ENCODE assay signal across 17 cellular contexts in the genomic region with DNA sequence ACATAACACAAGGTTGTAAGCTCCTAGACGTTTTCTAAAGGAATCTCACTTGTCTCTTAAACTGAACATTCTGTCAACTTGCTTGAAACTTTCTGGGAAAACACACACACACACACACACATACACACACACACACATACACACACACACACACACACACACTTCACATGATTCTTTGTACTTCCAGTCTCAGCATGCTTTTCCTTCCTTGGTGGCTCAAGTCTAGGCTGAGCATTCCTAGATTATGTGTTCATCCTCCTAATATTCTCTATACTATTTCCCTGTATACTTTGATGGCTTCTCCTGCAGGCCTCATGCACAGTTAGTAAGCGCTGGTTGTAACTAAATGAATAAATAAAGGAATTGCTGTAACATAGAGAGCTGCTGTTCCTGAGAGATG.
A peak's percentile ranks its signal among the peaks of the same experiment; 100 is the strongest.
DNase-seq lines count a peak whose midpoint lies in the region; ATAC-seq, FAIRE-seq and TF ChIP-seq lines count a peak whose summit lies in the region.
"Had no signal": no experiment of that assay in that cellular context is flagged by ENCODE, and none has a peak within 500 bp of the region (broad histone marks: within the 10 kb centered on the region; RNA-seq: fewer than 3 reads in every experiment).

No MANE protein-coding gene starts in this region.

- WGBS in SK-N-SH (ENCODE audit: low lambda C conversion rate), result 85% methylated on average over 2 of the region's 2 CpGs
- 0% methylated on average over 2 of the region's 2 CpGs for WGBS in HepG2 (ENCODE audit: low lambda C conversion rate)

- H3K4me1 Mint-ChIP-seq in osteocyte (ENCODE audit: unreplicated experiment), result peaks cover 8% of the 10 kb centered on the region

- no peak for DNase-seq in SK-N-SH
- peak; percentile 3 for DNase-seq in NCI-H226
- peak; percentile 80 for DNase-seq in epithelial cell of esophagus (ENCODE audit: low read depth)
- no peak for DNase-seq in osteocyte (ENCODE audit: extremely low spot score, unreplicated experiment)
- no peak for DNase-seq in HepG2 (ENCODE audit: low spot score)
- no peak for DNase-seq in GM13976 (ENCODE audit: low spot score)
- DNase-seq in DMS79 (lab: John Stamatoyannopoulos, UW), result no peak
- DNase-seq: activated CD4-positive, alpha-beta T cell treated with anti-CD3 and anti-CD28 coated beads for 4 hours; CD4-positive, alpha-beta T cell; head of caudate nucleus; midbrain; T-helper 17 cell had no signal

- H3K9me3 ChIP-seq in SK-N-SH, result no peaks in the 10 kb centered on the region
- no peaks in the 10 kb centered on the region for H3K9me3 ChIP-seq in HepG2 (ENCODE audit: low read length)

- ATAC-seq in SK-N-SH treated with all-trans-retinoic acid at 6 μM for 48 hours, result no peak; the same call in 2 of the 3 replicates
- ATAC-seq in HepG2, result no peak
- ATAC-seq: T-helper 17 cell had no signal

- no peak overlapping the region for H3K4me2 ChIP-seq in SK-N-SH
- no peak overlapping the region for H3K4me2 ChIP-seq in HepG2 (ENCODE audit: low read depth, low read length)

- H3K27me3 Mint-ChIP-seq in osteocyte (ENCODE audit: unreplicated experiment), result no peaks in the 10 kb centered on the region
- H3K27me3 Mint-ChIP-seq: CD4-positive, alpha-beta T cell; T-helper 17 cell had no signal

- H3K4me3 Mint-ChIP-seq in osteocyte (ENCODE audit: unreplicated experiment), result no peak overlapping the region
- H3K4me3 Mint-ChIP-seq: CD4-positive, alpha-beta T cell; T-helper 17 cell had no signal

- H3K9me2 ChIP-seq in SK-N-SH, result no peaks in the 10 kb centered on the region

- no peak for TF ChIP-seq EP300 in SK-N-SH (IDR thresholded peaks at IDR 0.05; ENCODE audit: borderline replicate concordance in 1 of 2, low read depth in 1 of 2, low read length in 1 of 2)
- TF ChIP-seq EP300 in HepG2 (IDR thresholded peaks at IDR 0.05; ENCODE audit: low read depth in 2 of 2, low read length in 2 of 2), result no peak
- TF ChIP-seq EP300 in HepG2 (CRISPR knock-in tag; IDR thresholded peaks at IDR 0.05; ENCODE audit: borderline replicate concordance), result no peak

- H2AFZ ChIP-seq in SK-N-SH (ENCODE audit: low read depth) (0 out of 2 replicates have a peak overlapping the region, but pooled peaks have one; percentile 57), HepG2 (ENCODE audit: low read length) (no peak overlapping the region)

- in situ Hi-C loops in HepG2 (cut with HindIII; ENCODE audit: extremely low pct_ligation_motif_present, low pct_unique_long_range_greater_than_20kb) (no loop called here), GM13976 (cut with MboI; ENCODE audit: low sequenced_read_pairs, unreplicated experiment) (no loop called here)

- no peak for TF ChIP-seq CTCF in SK-N-SH (IDR thresholded peaks at IDR 0.05)
- TF ChIP-seq CTCF in epithelial cell of esophagus (IDR thresholded peaks at IDR 0.05; ENCODE audit: insufficient read depth, low read depth, low read length, missing control alignments), result no peak
- TF ChIP-seq CTCF in osteocyte (IDR thresholded peaks at IDR 0.05), result no peak
- TF ChIP-seq CTCF in HepG2 (CRISPR knock-in tag; IDR thresholded peaks at IDR 0.05), result no peak
- TF ChIP-seq CTCF in GM13976 (IDR thresholded peaks at IDR 0.05; ENCODE audit: borderline replicate concordance, control extremely low read depth, extremely low read depth, insufficient read depth, missing control alignments), result no peak

- no peak overlapping the region for H3K9ac ChIP-seq in SK-N-SH
- H3K9ac ChIP-seq in HepG2 (ENCODE audit: insufficient read depth, low read depth, low read length), result no peak overlapping the region

- H3K27ac ChIP-seq in SK-N-SH (ENCODE audit: low read depth in 2 of 2, low read length in 1 of 2) (no peak overlapping the region), HepG2 (ENCODE audit: extremely low read length, insufficient read depth, low read length) (no peak overlapping the region)
- H3K27ac ChIP-seq: 22Rv1, RWPE1 had no signal

- no peaks in the 10 kb centered on the region for H3K36me3 Mint-ChIP-seq in osteocyte (ENCODE audit: unreplicated experiment)

- TF ChIP-seq RAD21 in SK-N-SH (IDR thresholded peaks at IDR 0.05; ENCODE audit: low read length), result no peak
- no peak for TF ChIP-seq RAD21 in HepG2 (CRISPR knock-in tag; IDR thresholded peaks at IDR 0.05)

- H3K4me1 ChIP-seq in SK-N-SH (ENCODE audit: control insufficient read depth in 1 of 2, insufficient read depth in 2 of 2, low read depth in 1 of 2, low read length in 1 of 2) (no peaks in the 10 kb centered on the region), HepG2 (ENCODE audit: insufficient read depth, low read length) (no peaks in the 10 kb centered on the region)

- H3K79me2 ChIP-seq in SK-N-SH (ENCODE audit: insufficient read depth), result no peaks in the 10 kb centered on the region
- H3K79me2 ChIP-seq in HepG2 (ENCODE audit: insufficient read depth, low read length), result no peaks in the 10 kb centered on the region

- peaks cover 2% of the 10 kb centered on the region for H3K9me3 Mint-ChIP-seq in osteocyte (ENCODE audit: unreplicated experiment)
- H3K9me3 Mint-ChIP-seq: CD4-positive, alpha-beta T cell had no signal

- H3K27me3 ChIP-seq in SK-N-SH (ENCODE audit: insufficient read depth), result no peaks in the 10 kb centered on the region
- H3K27me3 ChIP-seq in HepG2 (ENCODE audit: control insufficient read depth in 1 of 2, insufficient read depth in 2 of 2, low read length in 2 of 2), result no peaks in the 10 kb centered on the region

- no peaks in the 10 kb centered on the region for H4K20me1 ChIP-seq in SK-N-SH (ENCODE audit: insufficient read depth)
- no peaks in the 10 kb centered on the region for H4K20me1 ChIP-seq in HepG2 (ENCODE audit: insufficient read depth, low read length)

- peak overlapping the region; percentile 2 for H3K27ac Mint-ChIP-seq in osteocyte (ENCODE audit: unreplicated experiment)
- H3K27ac Mint-ChIP-seq: CD4-positive, alpha-beta T cell; T-helper 17 cell had no signal

- intact Hi-C loops in HepG2 (cut with micrococcal nuclease; ENCODE audit: unreplicated experiment), result no loop called here

- TF ChIP-seq POLR2A in HepG2 (IDR thresholded peaks at IDR 0.05; ENCODE audit: insufficient read depth in 1 of 2, low read depth in 2 of 2, low read length in 2 of 2), result no peak

- no TSS peak for BruUV-seq in HepG2 (replicated peaks; lab: Mats Ljungman, UMichigan)

- no peak overlapping the region for H3K4me3 ChIP-seq in SK-N-SH (ENCODE audit: low read depth in 2 of 2, low read length in 1 of 2)
- H3K4me3 ChIP-seq in epithelial cell of esophagus (ENCODE audit: low read length), result no peak overlapping the region
- H3K4me3 ChIP-seq in HepG2 (replicated peaks in 1 of 3; ENCODE audit: insufficient read depth in 1 of 3, low read depth in 2 of 3, low read length in 3 of 3), result no peak overlapping the region

- H3K36me3 ChIP-seq in SK-N-SH (replicated peaks in 1 of 2; ENCODE audit: control insufficient read depth in 1 of 2, insufficient read depth in 2 of 2, low read length in 1 of 2) (no peaks in the 10 kb centered on the region), HepG2 (replicated peaks in 1 of 2; ENCODE audit: control insufficient read depth in 1 of 2, insufficient read depth in 2 of 2, low read length in 2 of 2) (no peaks in the 10 kb centered on the region)

- CTCF ChIA-PET in SK-N-SH (lab: Yijun Ruan, JAX) (interaction anchor here (1.5 kb wide), 1 partner anchor 479 kb away, joined by 3 read pairs; no protein-coding TSS in a partner anchor), HepG2 (lab: Yijun Ruan, JAX; ENCODE audit: low intra/inter-chr PET ratio, low total read pairs) (no interaction called here)

- no peak for FAIRE-seq in HepG2 (lab: Jason Lieb, UNC)
- FAIRE-seq: colon, endothelial cell of umbilical vein had no signal

- H3F3A ChIP-seq in SK-N-SH (replicated peaks; ENCODE audit: insufficient read depth), result no peaks in the 10 kb centered on the region

- POLR2A ChIA-PET in SK-N-SH (lab: Yijun Ruan, JAX) (no interaction called here), HepG2 (lab: Yijun Ruan, JAX) (no interaction called here)

TF ChIP-seq in SK-N-SH, 30 proteins besides CTCF, POLR2A, EP300 and RAD21 (continues in another document):
- TF ChIP-seq TEAD4 (IDR thresholded peaks at IDR 0.05; ENCODE audit: borderline replicate concordance, insufficient read depth) (no peak), NRF1 (IDR thresholded peaks at IDR 0.05; ENCODE audit: low read depth, low read length) (no peak), GATA2 (CRISPR knock-in tag; IDR thresholded peaks at IDR 0.05) (no peak)

TF ChIP-seq in SK-N-SH treated with all-trans-retinoic acid at 6 μM for 48 hours, 23 proteins besides CTCF, POLR2A, EP300 and RAD21 (continues in another document):
- TF ChIP-seq, protein P1, sequence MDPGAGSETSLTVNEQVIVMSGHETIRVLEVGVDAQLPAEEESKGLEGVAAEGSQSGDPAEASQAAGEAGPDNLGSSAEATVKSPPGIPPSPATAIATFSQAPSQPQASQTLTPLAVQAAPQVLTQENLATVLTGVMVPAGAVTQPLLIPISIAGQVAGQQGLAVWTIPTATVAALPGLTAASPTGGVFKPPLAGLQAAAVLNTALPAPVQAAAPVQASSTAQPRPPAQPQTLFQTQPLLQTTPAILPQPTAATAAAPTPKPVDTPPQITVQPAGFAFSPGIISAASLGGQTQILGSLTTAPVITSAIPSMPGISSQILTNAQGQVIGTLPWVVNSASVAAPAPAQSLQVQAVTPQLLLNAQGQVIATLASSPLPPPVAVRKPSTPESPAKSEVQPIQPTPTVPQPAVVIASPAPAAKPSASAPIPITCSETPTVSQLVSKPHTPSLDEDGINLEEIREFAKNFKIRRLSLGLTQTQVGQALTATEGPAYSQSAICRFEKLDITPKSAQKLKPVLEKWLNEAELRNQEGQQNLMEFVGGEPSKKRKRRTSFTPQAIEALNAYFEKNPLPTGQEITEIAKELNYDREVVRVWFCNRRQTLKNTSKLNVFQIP (CRISPR knock-in tag; IDR thresholded peaks at IDR 0.05; ENCODE audit: borderline replicate concordance, low read depth), result no peak
- TF ChIP-seq CSDC2 (CRISPR knock-in tag; IDR thresholded peaks at IDR 0.05), result no peak
- no peak for TF ChIP-seq RARB (CRISPR knock-in tag; IDR thresholded peaks at IDR 0.05)
- no peak for TF ChIP-seq ZNF8 (CRISPR knock-in tag; IDR thresholded peaks at IDR 0.05)

TF ChIP-seq in HepG2, 621 proteins besides CTCF, POLR2A, EP300 and RAD21 (continues in another document):
- TF ChIP-seq FIP1L1 (IDR thresholded peaks at IDR 0.05; ENCODE audit: borderline replicate concordance, insufficient read depth, low read depth, low read length) (no peak), ONECUT2 (CRISPR knock-in tag; IDR thresholded peaks at IDR 0.05) (no peak), U2AF2 (IDR thresholded peaks at IDR 0.05; ENCODE audit: low read depth, low read length) (no peak), ZNF264 (CRISPR knock-in tag; IDR thresholded peaks at IDR 0.05) (no peak), CBFB (CRISPR knock-in tag; IDR thresholded peaks at IDR 0.05) (no peak), MIER3 (CRISPR knock-in tag; IDR thresholded peaks at IDR 0.05; ENCODE audit: borderline replicate concordance) (no peak), SOX5 (CRISPR knock-in tag; IDR thresholded peaks at IDR 0.05; ENCODE audit: borderline replicate concordance) (no peak)
- TF ChIP-seq, protein P2, sequence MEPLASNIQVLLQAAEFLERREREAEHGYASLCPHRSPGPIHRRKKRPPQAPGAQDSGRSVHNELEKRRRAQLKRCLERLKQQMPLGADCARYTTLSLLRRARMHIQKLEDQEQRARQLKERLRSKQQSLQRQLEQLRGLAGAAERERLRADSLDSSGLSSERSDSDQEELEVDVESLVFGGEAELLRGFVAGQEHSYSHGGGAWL (CRISPR knock-in tag; IDR thresholded peaks at IDR 0.05), result no peak

Comparison
In these comparisons a context has a peak if more than half of its experiments do, and no peak if none do; other contexts are left out.
1. DNase-seq: peak in NCI-H226 (single experiment) and epithelial cell of esophagus (single experiment); none in SK-N-SH (single experiment), osteocyte (single experiment), HepG2 (single experiment), GM13976 (single experiment) and DMS79 (single experiment).